In the genomic region with DNA sequence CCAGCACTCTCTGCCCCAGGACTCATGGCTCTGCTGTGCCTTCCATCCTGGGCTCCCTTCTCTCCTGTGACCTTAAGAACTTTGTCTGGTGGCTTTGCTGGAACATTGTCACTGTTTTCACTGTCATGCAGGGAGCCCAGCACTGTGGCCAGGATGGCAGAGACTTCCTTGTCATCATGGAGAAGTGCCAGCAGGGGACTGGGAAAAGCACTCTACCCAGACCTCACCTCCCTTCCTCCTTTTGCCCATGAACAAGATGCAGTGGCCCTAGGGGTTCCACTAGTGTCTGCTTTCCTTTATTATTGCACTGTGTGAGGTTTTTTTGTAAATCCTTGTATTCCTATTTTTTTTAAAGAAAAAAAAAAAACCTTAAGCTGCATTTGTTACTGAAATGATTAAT, we compare ENCODE assay signal across 23 cellular contexts. TPM values are rescaled to one million over a fixed set of nuclear protein-coding genes. Genes with fewer than 3 reads are reported as not detected.
A peak's percentile ranks its signal among the peaks of the same experiment; 100 is the strongest.
DNase-seq lines count a peak whose midpoint lies in the region; ATAC-seq, FAIRE-seq and TF ChIP-seq lines count a peak whose summit lies in the region.
"Had no signal": no experiment of that assay in that cellular context is flagged by ENCODE, and none has a peak within 500 bp of the region (broad histone marks: within the 10 kb centered on the region; RNA-seq: fewer than 3 reads in every experiment).

No MANE protein-coding gene starts in this region.

- no peaks in the 10 kb centered on the region for H3K9me3 Mint-ChIP-seq in CD4-positive, alpha-beta T cell
- H3K9me3 Mint-ChIP-seq: activated T-helper 17 cell treated with anti-CD3 and anti-CD28 coated beads, Interleukin-2, amount 50 U/mL, for 72 hours; stimulated activated memory B cell treated with anti-CD40 and anti-IgM and Interleukin-4, amounts not matched to agents 10 μg/mL and 1 μg/mL and 100 μg/mL, for 72 hours had no signal

- H3K27me3 ChIP-seq in AG04450 (ENCODE audit: control insufficient read depth, insufficient read depth, low read length) (no peaks in the 10 kb centered on the region), right lobe of liver (no peaks in the 10 kb centered on the region)
- H3K27me3 ChIP-seq in CD4-positive, alpha-beta T cell (ENCODE audit: control insufficient read depth, insufficient read depth, low read length), result no peaks in the 10 kb centered on the region
- H3K27me3 ChIP-seq: heart right ventricle, Peyer's patch had no signal

- no peak overlapping the region for H3K4me3 Mint-ChIP-seq in CD4-positive, alpha-beta T cell
- H3K4me3 Mint-ChIP-seq: activated T-helper 17 cell treated with anti-CD3 and anti-CD28 coated beads, Interleukin-2, amount 50 U/mL, for 72 hours; stimulated activated memory B cell treated with anti-CD40 and anti-IgM and Interleukin-4, amounts not matched to agents 10 μg/mL and 1 μg/mL and 100 μg/mL, for 72 hours had no signal

- H3K36me3 Mint-ChIP-seq in CD4-positive, alpha-beta T cell (ENCODE audit: low read depth), result peaks cover 50% of the 10 kb centered on the region

- peaks cover 0 to 25% (median 17%) of the 10 kb centered on the region in 4 donors for H3K36me3 ChIP-seq in right lobe of liver

- peaks cover 33% of the 10 kb centered on the region for H3K4me1 Mint-ChIP-seq in CD4-positive, alpha-beta T cell (ENCODE audit: low read depth)

- intact Hi-C loops in CD4-positive, alpha-beta T cell (cut with DNase I, micrococcal nuclease), result no loop called here
- intact Hi-C loops in right lobe of liver (cut with DNase I), result no loop called here

- peak overlapping the region; percentile 21 for H3K27ac ChIP-seq in AG04450 (ENCODE audit: low read depth, low read length)
- no peak overlapping the region for H3K27ac ChIP-seq in CD4-positive, alpha-beta T cell (ENCODE audit: low read depth, low read length)
- H3K27ac ChIP-seq in right lobe of liver, result peak overlapping the region in 2 of 3 donors; percentile 86 to 94
- H3K27ac ChIP-seq: epithelial cell of prostate, heart right ventricle, parathyroid adenoma, Peyer's patch, SK-N-MC, thoracic aorta had no signal

- no peak for FAIRE-seq in HTR-8/SVneo (lab: Jason Lieb, UNC)

- no peak for TF ChIP-seq POLR2A in right lobe of liver (IDR thresholded peaks at IDR 0.05)

- H3K27me3 Mint-ChIP-seq in CD4-positive, alpha-beta T cell, result no peaks in the 10 kb centered on the region
- H3K27me3 Mint-ChIP-seq: activated T-helper 17 cell treated with anti-CD3 and anti-CD28 coated beads, Interleukin-2, amount 50 U/mL, for 72 hours; stimulated activated memory B cell treated with anti-CD40 and anti-IgM and Interleukin-4, amounts not matched to agents 10 μg/mL and 1 μg/mL and 100 μg/mL, for 72 hours had no signal

- H3K9me3 ChIP-seq in AG04450 (ENCODE audit: control insufficient read depth, insufficient read depth, low read length) (no peaks in the 10 kb centered on the region), right lobe of liver (no peaks in the 10 kb centered on the region)
- H3K9me3 ChIP-seq in CD4-positive, alpha-beta T cell (ENCODE audit: control insufficient read depth, low read length), result no peaks in the 10 kb centered on the region
- H3K9me3 ChIP-seq: heart right ventricle, Peyer's patch, thoracic aorta had no signal

- ATAC-seq in CD4-positive, alpha-beta T cell (ENCODE audit: poor library complexity), result no peak
- ATAC-seq in right lobe of liver, result peak in 1 of 4 donors; percentile 6
- ATAC-seq in GM18907 (IDR thresholded peaks at IDR 0.05; ENCODE audit: unreplicated experiment), result no peak
- ATAC-seq in GM21381 (IDR thresholded peaks at IDR 0.05; ENCODE audit: unreplicated experiment), result no peak
- ATAC-seq: activated T-helper 17 cell treated with anti-CD3 and anti-CD28 coated beads, Interleukin-2, amount 50 U/mL, for 72 hours; stimulated activated memory B cell treated with anti-CD40 and anti-IgM and Interleukin-4, amounts not matched to agents 10 μg/mL and 1 μg/mL and 100 μg/mL, for 72 hours had no signal

- POLR2A ChIA-PET in AG04450 (lab: Yijun Ruan, JAX), result no interaction called here
- POLR2A ChIA-PET in CD4-positive, alpha-beta T cell (lab: Charles Lee), result interaction anchor here (1.0 kb wide), 1 partner anchor 27 kb away, joined by 3 read pairs; no protein-coding TSS in a partner anchor

- H3K4me1 ChIP-seq in right lobe of liver, result peaks cover 0 to 71% (median 17%) of the 10 kb centered on the region in 4 donors

- CTCF ChIA-PET in AG04450 (lab: Charles Lee), result interaction anchor here (0.6 to 0.7 kb wide), 2 partner anchors 23 to 48 kb away, joined by 3 to 5 read pairs; no protein-coding TSS in a partner anchor
- CTCF ChIA-PET in CD4-positive, alpha-beta T cell (lab: Charles Lee), result no interaction called here

- peak overlapping the region; percentile 35 for H3K27ac Mint-ChIP-seq in CD4-positive, alpha-beta T cell
- H3K27ac Mint-ChIP-seq: activated T-helper 17 cell treated with anti-CD3 and anti-CD28 coated beads, Interleukin-2, amount 50 U/mL, for 72 hours; stimulated activated memory B cell treated with anti-CD40 and anti-IgM and Interleukin-4, amounts not matched to agents 10 μg/mL and 1 μg/mL and 100 μg/mL, for 72 hours had no signal

- DNase-seq in AG04450 (ENCODE audit: low read depth, low spot score) (no peak), UCSD-AML1 (lab: John Stamatoyannopoulos, UW; ENCODE audit: unreplicated experiment) (peak; percentile 36), right lobe of liver (no peak), NCI-H2227 (lab: John Stamatoyannopoulos, UW; ENCODE audit: unreplicated experiment) (no peak), HTR-8/SVneo (ENCODE audit: insufficient read length, low spot score) (no peak)
- DNase-seq in CD4-positive, alpha-beta T cell, result no peak
- DNase-seq: activated CD4-positive, alpha-beta T cell treated with anti-CD3 and anti-CD28 coated beads for 1 hour; COR-L47; HCEC 1CT; heart right ventricle; NCI-H1092 treated with DMSO at 0.1 percent for 48 hours; NCI-H2029; NCI-H345; T-helper 9 cell had no signal

- TF ChIP-seq CTCF in AG04450 (IDR thresholded peaks at IDR 0.05; ENCODE audit: low read depth, low read length) (no peak), right lobe of liver (IDR thresholded peaks at IDR 0.05) (no peak)
- no peak for TF ChIP-seq CTCF in CD4-positive, alpha-beta T cell (IDR thresholded peaks at IDR 0.05)

- H3K4me3 ChIP-seq in AG04450 (ENCODE audit: low read depth, low read length) (no peak overlapping the region), right lobe of liver (no peak overlapping the region)
- H3K4me3 ChIP-seq: heart right ventricle, Peyer's patch, SK-N-MC, thoracic aorta had no signal

RNA-seq across cellular contexts. Expression of a gene that starts 2.9 kb away (rescaled TPM):
- not detected in 2 replicates for polyA plus RNA-seq in AG04450 (2011; rRNA removed)
- not detected in 2 replicates for polyA minus RNA-seq in AG04450 (2011; rRNA and poly(A)+ RNA removed)
- total RNA-seq in CD4-positive, alpha-beta T cell, result under 1 TPM; 0.30 to 0.56 TPM
- 10 to 100 TPM; 21.5 to 88.3 (median 50.6) TPM for total RNA-seq in right lobe of liver

RNA-seq across cellular contexts. Expression of a gene that starts 6.6 kb away (rescaled TPM):
- polyA plus RNA-seq in AG04450 (2011; rRNA removed), result 22.5 and 26.1 TPM in 2 replicates
- 20.0 and 28.8 TPM in 2 replicates for polyA minus RNA-seq in AG04450 (2011; rRNA and poly(A)+ RNA removed)
- total RNA-seq in CD4-positive, alpha-beta T cell, result 10 to 100 TPM; 18.3 to 18.5 TPM
- 10 to 100 TPM in 5 of 6 experiments, 1 to 10 TPM in 1; 9.2 to 31.0 (median 23.5) TPM for total RNA-seq in right lobe of liver

RNA-seq across cellular contexts. Expression of a gene that starts 41.4 kb away (rescaled TPM):
- polyA plus RNA-seq in AG04450 (2011; rRNA removed), result 40.8 and 57.2 TPM in 2 replicates
- 25.8 and 26.3 TPM in 2 replicates for polyA minus RNA-seq in AG04450 (2011; rRNA and poly(A)+ RNA removed)
- total RNA-seq in CD4-positive, alpha-beta T cell, result 1 to 10 TPM; 4.9 to 6.3 TPM
- total RNA-seq in right lobe of liver, result 1 to 10 TPM; 4.0 to 6.4 (median 5.2) TPM

RNA-seq across cellular contexts. Expression of a gene that starts 47.9 kb away (rescaled TPM):
- 303 and 387 TPM in 2 replicates for polyA plus RNA-seq in AG04450 (2011; rRNA removed)
- 165 and 229 TPM in 2 replicates for polyA minus RNA-seq in AG04450 (2011; rRNA and poly(A)+ RNA removed)
- 10 to 100 TPM; 73.7 to 78.6 TPM for total RNA-seq in CD4-positive, alpha-beta T cell
- 10 to 100 TPM; 58.3 to 91.7 (median 75.8) TPM for total RNA-seq in right lobe of liver

Comparison
In these comparisons a context has a peak if more than half of its experiments do, and no peak if none do; other contexts are left out.
1. RNA of a gene that starts 2.9 kb away (total RNA-seq): 21.5 to 88.3 TPM in right lobe of liver; 0.30 to 0.56 TPM in CD4-positive, alpha-beta T cell; every median in the first group is over 10 times any median in the second.